In genomic region chr6:6723792-6724318, GRCh38 we compare ENCODE assay signal across 1 cellular context.
TF ChIP-seq lines count a peak whose summit lies in the region.

No MANE protein-coding gene starts in this region.

TF ChIP-seq in IMR-90, 13 proteins besides CTCF, POLR2A, EP300 and RAD21 (continued from another document):
- no peak for TF ChIP-seq RCOR1 (IDR thresholded peaks at IDR 0.05; ENCODE audit: insufficient replicate concordance, low read length)
- no peak for TF ChIP-seq MXI1 (IDR thresholded peaks at IDR 0.05; ENCODE audit: borderline replicate concordance, low read depth, low read length)
- no peak for TF ChIP-seq NFE2L2 (IDR thresholded peaks at IDR 0.05; ENCODE audit: low read depth, low read length)
